1 cellular context compared by ENCODE assay signal in genomic region chr14:28101992-28102391, GRCh38.
TF ChIP-seq lines count a peak whose summit lies in the region.

No MANE protein-coding gene starts in this region.

TF ChIP-seq in GM23338, 12 proteins besides CTCF, POLR2A, EP300 and RAD21:
- no peak for TF ChIP-seq ZNF462 (CRISPR knock-in tag; IDR thresholded peaks at IDR 0.05)
- TF ChIP-seq CREB1 (CRISPR knock-in tag; IDR thresholded peaks at IDR 0.05; ENCODE audit: low read depth) = no peak
- TF ChIP-seq REST (IDR thresholded peaks at IDR 0.05; ENCODE audit: unreplicated experiment) = no peak
- no peak for TF ChIP-seq EZH2 (IDR thresholded peaks at IDR 0.05; ENCODE audit: low read depth, unreplicated experiment)
- TF ChIP-seq STAT1 (IDR thresholded peaks at IDR 0.05; ENCODE audit: unreplicated experiment) = no peak
- no peak for TF ChIP-seq POLR2AphosphoS5 (IDR thresholded peaks at IDR 0.05; ENCODE audit: low read depth)
- no peak for TF ChIP-seq ZNF331 (CRISPR knock-in tag; IDR thresholded peaks at IDR 0.05; ENCODE audit: low read depth)
- no peak for TF ChIP-seq NANOG (IDR thresholded peaks at IDR 0.05; ENCODE audit: borderline replicate concordance)
- no peak for TF ChIP-seq ETS1 (IDR thresholded peaks at IDR 0.05)
- TF ChIP-seq EZH2phosphoT487 (IDR thresholded peaks at IDR 0.05; ENCODE audit: unreplicated experiment) = no peak
- TF ChIP-seq ZNF114 (CRISPR knock-in tag; IDR thresholded peaks at IDR 0.05) = no peak
- TF ChIP-seq JUNB (IDR thresholded peaks at IDR 0.05; ENCODE audit: unreplicated experiment) = no peak
TF ChIP-seq in GM23338: peak in this region for 0.
